8 cellular contexts compared by ENCODE assay signal in the genomic region with DNA sequence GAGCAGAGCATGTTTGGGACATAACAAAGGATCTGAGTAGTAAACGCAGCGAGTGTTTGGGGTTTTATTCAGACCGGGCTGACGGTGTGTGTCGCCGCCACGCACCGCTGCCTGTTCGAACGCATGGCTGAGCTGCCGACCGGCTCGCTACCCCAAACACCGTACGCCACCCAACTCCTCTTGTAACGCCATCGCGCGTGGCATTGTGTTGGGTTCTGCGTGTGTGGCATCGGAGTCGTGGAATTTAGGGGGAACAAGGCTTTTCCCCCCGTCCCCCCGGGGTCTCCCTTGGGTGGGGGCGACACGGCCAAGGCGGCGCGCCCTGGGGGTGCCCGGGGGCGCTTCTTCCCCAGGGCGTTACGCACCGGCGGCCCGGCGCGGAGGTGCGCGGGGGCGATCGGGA. TPM values are rescaled to one million over a fixed set of nuclear protein-coding genes. Genes with fewer than 3 reads are reported as not detected.
DNase-seq lines count a peak whose midpoint lies in the region; ATAC-seq lines count a peak whose summit lies in the region.

No MANE protein-coding gene starts in this region.

- H3K27me3 ChIP-seq in NT2/D1 (ENCODE audit: insufficient read depth, insufficient read length) = peaks cover 4% of the 10 kb centered on the region

- no peak overlapping the region for H3K27ac Mint-ChIP-seq in effector memory CD8-positive, alpha-beta T cell
- H3K27ac Mint-ChIP-seq in naive B cell = peak overlapping the region in 4 of 6 donors; percentile 39 to 88 (median 76)

- H3K4me3 ChIP-seq in NT2/D1 (ENCODE audit: insufficient read length, low read depth) = peak overlapping the region; percentile 78

- ATAC-seq in GM21423 (IDR thresholded peaks at IDR 0.05; ENCODE audit: unreplicated experiment) (peak; percentile 29), naive B cell (ENCODE audit: low read depth in 2 of 2) (peak; percentile 60 to 63)
- no peak for ATAC-seq in effector memory CD8-positive, alpha-beta T cell (replicated peaks)
- no peak for ATAC-seq in activated CD4-positive, CD25-positive, alpha-beta regulatory T cell treated with anti-CD3 and anti-CD28 coated beads, Interleukin-2, amount 50 U/mL, for 24 hours

- H3K36me3 Mint-ChIP-seq in effector memory CD8-positive, alpha-beta T cell (ENCODE audit: insufficient read depth) = no peaks in the 10 kb centered on the region
- H3K36me3 Mint-ChIP-seq in naive B cell = no peaks in the 10 kb centered on the region

- peaks cover 0 to 2% of the 10 kb centered on the region in 2 donors for H3K4me1 Mint-ChIP-seq in effector memory CD8-positive, alpha-beta T cell (ENCODE audit: low read depth in 2 of 2)
- peaks cover 52 to 61% (median 58%) of the 10 kb centered on the region in 3 donors for H3K4me1 Mint-ChIP-seq in naive B cell

- H3K9me3 Mint-ChIP-seq in effector memory CD8-positive, alpha-beta T cell = no peaks in the 10 kb centered on the region
- H3K9me3 Mint-ChIP-seq in naive B cell = no peaks in the 10 kb centered on the region

- DNase-seq in ELF-1 (ENCODE audit: low read depth, low spot score) (peak; percentile 60), NT2/D1 (ENCODE audit: low read depth, low spot score) (no peak), naive B cell (peak; percentile 23), inferior parietal cortex (ENCODE audit: extremely low spot score) (no peak), NCI-H187 (lab: John Stamatoyannopoulos, UW) (no peak)
- DNase-seq in effector memory CD8-positive, alpha-beta T cell = no peak

- H3K4me3 Mint-ChIP-seq in effector memory CD8-positive, alpha-beta T cell = peak overlapping the region; percentile 45 to 53
- H3K4me3 Mint-ChIP-seq in naive B cell = peak overlapping the region; percentile 81 to 94 (median 92)

- H3K9ac ChIP-seq in NT2/D1 (ENCODE audit: insufficient read length, low read depth) = peak overlapping the region; percentile 93

- H3K27me3 Mint-ChIP-seq in effector memory CD8-positive, alpha-beta T cell = peaks cover 73 to 83% of the 10 kb centered on the region in 2 donors
- peaks cover 20 to 58% (median 24%) of the 10 kb centered on the region in 3 donors for H3K27me3 Mint-ChIP-seq in naive B cell

- peaks cover 10% of the 10 kb centered on the region for H3K4me1 ChIP-seq in NT2/D1 (ENCODE audit: insufficient read depth, insufficient read length)

- peaks cover 20% of the 10 kb centered on the region for H3K36me3 ChIP-seq in NT2/D1 (ENCODE audit: insufficient read depth, insufficient read length, low read length)

- H3K9me3 ChIP-seq in NT2/D1 (ENCODE audit: insufficient read depth, low read length) = no peaks in the 10 kb centered on the region

RNA-seq across cellular contexts. Expression of gene NRP2, which starts 0.5 kb away (rescaled TPM):
- polyA plus RNA-seq in naive B cell (ENCODE audit: low read depth in 6 of 6) = 1 to 10 TPM in 4 of 6 donors, under 1 TPM in 2; 0.49 to 7.6 (median 2.0) TPM

Comparison
In these comparisons a context has a peak if more than half of its experiments do, and no peak if none do; other contexts are left out.
1. DNase-seq: peak in ELF-1 (single experiment) and naive B cell (single experiment); none in NT2/D1 (single experiment), effector memory CD8-positive, alpha-beta T cell (0 of 3), inferior parietal cortex (single experiment) and NCI-H187 (0 of 2).
2. ATAC-seq: peak in GM21423 (single experiment) and naive B cell (2 of 2); none in effector memory CD8-positive, alpha-beta T cell (single experiment) and activated CD4-positive, CD25-positive, alpha-beta regulatory T cell treated with anti-CD3 and anti-CD28 coated beads, Interleukin-2, amount 50 U/mL, for 24 hours (0 of 2).
3. H3K27ac Mint-ChIP-seq: peak in naive B cell (4 of 6); none in effector memory CD8-positive, alpha-beta T cell (0 of 2).